Comparison of ENCODE assay signal across 27 cellular contexts in genomic region chr17:68135141-68135887, GRCh38.
"Had no signal": no experiment of that assay in that cellular context is flagged by ENCODE, and none has a peak within 500 bp of the region (broad histone marks: within the 10 kb centered on the region; RNA-seq: fewer than 3 reads in every experiment).

No MANE protein-coding gene starts in this region.

- H3K27me3 Mint-ChIP-seq: naive thymus-derived CD4-positive, alpha-beta T cell; stimulated activated naive CD8-positive, alpha-beta T cell treated with anti-CD3 and anti-CD28 coated beads, Interleukin-15, Interleukin-2, amounts not matched to agents 100 ng/mL and 50 ng/mL, for 24 hours had no signal

- H3K4me1 Mint-ChIP-seq: stimulated activated effector memory CD8-positive, alpha-beta T cell treated with anti-CD3 and anti-CD28 coated beads, Interleukin-12 subunit alpha, Interleukin-12 subunit beta, amount 100 ng/mL, for 72 hours had no signal

- H3K9ac ChIP-seq: neural progenitor cell had no signal

- H2AFZ ChIP-seq: neural progenitor cell had no signal

- H3K4me2 ChIP-seq: neural progenitor cell had no signal

- FAIRE-seq: pancreas, small intestine, urothelium cell line had no signal

- H3K4me3 Mint-ChIP-seq: naive thymus-derived CD4-positive, alpha-beta T cell; natural killer cell; nephron; neural progenitor cell; stimulated activated effector memory CD8-positive, alpha-beta T cell treated with anti-CD3 and anti-CD28 coated beads, Interleukin-12 subunit alpha, Interleukin-12 subunit beta, amount 100 ng/mL, for 72 hours; stimulated activated naive CD8-positive, alpha-beta T cell treated with anti-CD3 and anti-CD28 coated beads, Interleukin-15, Interleukin-2, amounts not matched to agents 100 ng/mL and 50 ng/mL, for 24 hours had no signal

- H3K4me1 ChIP-seq: pancreas, prostate gland, right lobe of liver, sigmoid colon, tibial nerve, vagina had no signal

- H3K9me3 ChIP-seq: neutrophil, pancreas, prostate gland, right atrium auricular region, right lobe of liver, sigmoid colon, stomach, thoracic aorta, thyroid gland, tibial nerve, upper lobe of left lung, vagina had no signal

- ATAC-seq: naive thymus-derived CD4-positive, alpha-beta T cell; natural killer cell; stimulated activated effector memory CD8-positive, alpha-beta T cell treated with anti-CD3 and anti-CD28 coated beads, Interleukin-12 subunit alpha, Interleukin-12 subunit beta, amount 100 ng/mL, for 72 hours had no signal

- H3K36me3 ChIP-seq: neural progenitor cell, pancreas, thyroid gland, vagina had no signal

- H3K27ac ChIP-seq: neural progenitor cell, neutrophil, pancreas, prostate gland, right atrium auricular region, right lobe of liver, sigmoid colon, stomach, thoracic aorta, thyroid gland, tibial nerve, upper lobe of left lung, vagina had no signal

- H3K9me3 Mint-ChIP-seq: naive thymus-derived CD4-positive, alpha-beta T cell; natural killer cell; nephron; neural progenitor cell; stimulated activated effector memory CD8-positive, alpha-beta T cell treated with anti-CD3 and anti-CD28 coated beads, Interleukin-12 subunit alpha, Interleukin-12 subunit beta, amount 100 ng/mL, for 72 hours; stimulated activated naive CD8-positive, alpha-beta T cell treated with anti-CD3 and anti-CD28 coated beads, Interleukin-15, Interleukin-2, amounts not matched to agents 100 ng/mL and 50 ng/mL, for 24 hours had no signal

- H3K36me3 Mint-ChIP-seq: natural killer cell; stimulated activated effector memory CD8-positive, alpha-beta T cell treated with anti-CD3 and anti-CD28 coated beads, Interleukin-12 subunit alpha, Interleukin-12 subunit beta, amount 100 ng/mL, for 72 hours had no signal

- DNase-seq: naive thymus-derived CD4-positive, alpha-beta T cell; natural killer cell; nucleus accumbens; retina; right lobe of liver; sigmoid colon; small intestine; stimulated activated CD4-positive, alpha-beta T cell treated with anti-CD3 and anti-CD28 coated beads, Interleukin-15, amount 100 ng/mL, for 24 hours; stimulated activated CD4-positive, alpha-beta T cell treated with anti-CD3 and anti-CD28 coated beads, Interleukin-2, amount 100 ng/mL, for 24 hours; stimulated activated CD4-positive, alpha-beta T cell treated with anti-CD3 and anti-CD28 coated beads, Interleukin-2, amount 100 ng/mL, for 48 hours; stimulated activated CD4-positive, alpha-beta T cell treated with anti-CD3 and anti-CD28 coated beads, Interleukin-4, amount 100 ng/mL, for 24 hours; stimulated activated naive CD4-positive, alpha-beta T cell treated with Interleukin-2 at 50 U/mL for 16 hours; stomach; thyroid gland had no signal

- H3K27ac Mint-ChIP-seq: naive thymus-derived CD4-positive, alpha-beta T cell; natural killer cell; nephron; neural progenitor cell; stimulated activated effector memory CD8-positive, alpha-beta T cell treated with anti-CD3 and anti-CD28 coated beads, Interleukin-12 subunit alpha, Interleukin-12 subunit beta, amount 100 ng/mL, for 72 hours; stimulated activated naive CD8-positive, alpha-beta T cell treated with anti-CD3 and anti-CD28 coated beads, Interleukin-15, Interleukin-2, amounts not matched to agents 100 ng/mL and 50 ng/mL, for 24 hours had no signal

- H3K27me3 ChIP-seq: neural progenitor cell, neutrophil, pancreas, right atrium auricular region, right lobe of liver, sigmoid colon, stomach, thyroid gland, tibial nerve, upper lobe of left lung, vagina had no signal

- H3K4me3 ChIP-seq: neural progenitor cell, pancreas, prostate gland, right atrium auricular region, right lobe of liver, sigmoid colon, stomach, thoracic aorta, thyroid gland, tibial nerve, upper lobe of left lung, vagina had no signal
